4 cellular contexts compared by ENCODE assay signal in genomic region chr5:161009817-161010216, GRCh38.
"Had no signal": no experiment of that assay in that cellular context is flagged by ENCODE, and none has a peak within 500 bp of the region (broad histone marks: within the 10 kb centered on the region; RNA-seq: fewer than 3 reads in every experiment).

No MANE protein-coding gene starts in this region.

- H3K4me1 ChIP-seq: HAP-1 had no signal

- ATAC-seq: HCT116 had no signal

- H3K4me3 ChIP-seq: GM23248, GM23338, HAP-1 had no signal

- H3K36me3 ChIP-seq: HAP-1 had no signal

- H3K27ac ChIP-seq: GM23248 had no signal

- H3K9me3 ChIP-seq: HAP-1 had no signal
